ENCODE assay signal across 8 cellular contexts in the genomic region with DNA sequence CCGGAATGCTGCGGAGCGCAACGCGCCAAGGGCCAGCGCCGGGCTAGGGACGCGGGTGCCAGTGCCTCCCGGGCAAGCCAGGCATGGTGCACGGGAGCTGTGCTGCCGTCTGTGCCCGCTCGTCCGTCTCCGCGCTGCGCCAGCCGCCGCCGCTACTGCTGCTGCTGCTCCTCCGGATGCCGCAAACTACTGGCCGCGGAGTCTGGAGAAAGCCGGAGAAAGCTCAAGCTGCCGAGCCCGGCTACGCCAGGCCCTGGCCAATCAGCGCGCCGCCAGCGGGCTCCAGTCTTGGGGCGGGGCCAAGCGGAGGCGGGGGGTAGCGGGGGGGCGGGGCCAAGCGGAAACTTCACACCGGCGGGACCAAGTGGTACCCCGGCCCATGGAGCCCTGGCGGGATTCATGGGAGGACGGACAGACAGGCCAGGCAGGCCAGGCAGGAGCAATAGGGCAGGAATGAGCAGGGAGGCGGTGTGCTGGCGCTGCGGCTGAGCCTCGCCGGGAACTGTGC. TPM values are rescaled to one million over a fixed set of nuclear protein-coding genes. Genes with fewer than 3 reads are reported as not detected.
DNase-seq lines count a peak whose midpoint lies in the region; ATAC-seq, FAIRE-seq and TF ChIP-seq lines count a peak whose summit lies in the region.

A gene with protein sequence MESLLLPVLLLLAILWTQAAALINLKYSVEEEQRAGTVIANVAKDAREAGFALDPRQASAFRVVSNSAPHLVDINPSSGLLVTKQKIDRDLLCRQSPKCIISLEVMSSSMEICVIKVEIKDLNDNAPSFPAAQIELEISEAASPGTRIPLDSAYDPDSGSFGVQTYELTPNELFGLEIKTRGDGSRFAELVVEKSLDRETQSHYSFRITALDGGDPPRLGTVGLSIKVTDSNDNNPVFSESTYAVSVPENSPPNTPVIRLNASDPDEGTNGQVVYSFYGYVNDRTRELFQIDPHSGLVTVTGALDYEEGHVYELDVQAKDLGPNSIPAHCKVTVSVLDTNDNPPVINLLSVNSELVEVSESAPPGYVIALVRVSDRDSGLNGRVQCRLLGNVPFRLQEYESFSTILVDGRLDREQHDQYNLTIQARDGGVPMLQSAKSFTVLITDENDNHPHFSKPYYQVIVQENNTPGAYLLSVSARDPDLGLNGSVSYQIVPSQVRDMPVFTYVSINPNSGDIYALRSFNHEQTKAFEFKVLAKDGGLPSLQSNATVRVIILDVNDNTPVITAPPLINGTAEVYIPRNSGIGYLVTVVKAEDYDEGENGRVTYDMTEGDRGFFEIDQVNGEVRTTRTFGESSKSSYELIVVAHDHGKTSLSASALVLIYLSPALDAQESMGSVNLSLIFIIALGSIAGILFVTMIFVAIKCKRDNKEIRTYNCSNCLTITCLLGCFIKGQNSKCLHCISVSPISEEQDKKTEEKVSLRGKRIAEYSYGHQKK (N-terminal part only) (minus strand): TSS at position 191 of the 508 bp plus-strand sequence. CDS start 1,676 bp downstream, outside the sequence.

- no peaks in the 10 kb centered on the region for H3K9me3 Mint-ChIP-seq in activated naive CD8-positive, alpha-beta T cell (ENCODE audit: low read depth)

- TF ChIP-seq CTCF in MM.1S (IDR thresholded peaks at IDR 0.05; ENCODE audit: low read length) (no peak), heart right ventricle (IDR thresholded peaks at IDR 0.05) (no peak), pancreas (IDR thresholded peaks at IDR 0.05) (no peak)

- no peaks in the 10 kb centered on the region for H4K20me1 ChIP-seq in MM.1S (ENCODE audit: insufficient read depth, low read length)

- no peak within 1 kb of the TSS for H3K9ac ChIP-seq in MM.1S (ENCODE audit: low read length)

- H3K4me1 Mint-ChIP-seq in activated naive CD8-positive, alpha-beta T cell (ENCODE audit: low read depth): peaks cover 24% of the 10 kb centered on the region

- intact Hi-C loops in heart right ventricle (cut with DNase I): loop anchor here in 1 of 10 donors (10.0 kb wide), 1 partner anchor 65 kb away; no protein-coding TSS in a partner anchor
- intact Hi-C loops in pancreas (cut with DNase I): no loop called here

- 0 to 1% methylated on average over 23 to 49 of the region's 49 CpGs for WGBS in heart right ventricle, 2 donors
- WGBS in pancreas, 2 donors: 1 to 38% methylated on average over 47 to 49 of the region's 49 CpGs

- H3K4me3 ChIP-seq in MM.1S (ENCODE audit: low read length) (peak within 1 kb of the TSS; percentile 58), heart right ventricle (peak within 1 kb of the TSS; percentile 32 to 62 (median 45)), pancreas (peak within 1 kb of the TSS in 2 of 4 donors; percentile 17 to 35)

- FAIRE-seq in pancreas (lab: Jason Lieb, UNC): no peak

- H2AFZ ChIP-seq in MM.1S (ENCODE audit: low read length): peak within 1 kb of the TSS; percentile 47; the same call in 1 of the 2 replicates

- peaks cover 24% of the 10 kb centered on the region for H3K27me3 Mint-ChIP-seq in activated naive CD8-positive, alpha-beta T cell

- H3K4me1 ChIP-seq in MM.1S (ENCODE audit: low read length) (no peaks in the 10 kb centered on the region), heart right ventricle (peaks cover 0 to 12% (median 0%) of the 10 kb centered on the region in 9 donors), pancreas (peaks cover 0 to 5% (median 0%) of the 10 kb centered on the region in 3 donors)

- H3K27me3 ChIP-seq in MM.1S (replicated peaks; ENCODE audit: insufficient read depth, low read length): peaks cover 5% of the 10 kb centered on the region
- peaks cover 0 to 91% (median 30%) of the 10 kb centered on the region in 7 donors for H3K27me3 ChIP-seq in heart right ventricle
- H3K27me3 ChIP-seq in pancreas: peaks cover 0 to 65% (median 10%) of the 10 kb centered on the region in 4 donors

- H3K27ac ChIP-seq in MM.1S (ENCODE audit: low read length): no peak within 1 kb of the TSS
- no peak within 1 kb of the TSS for H3K27ac ChIP-seq in heart right ventricle
- no peak within 1 kb of the TSS for H3K27ac ChIP-seq in pancreas

- no peaks in the 10 kb centered on the region for H3K36me3 Mint-ChIP-seq in activated naive CD8-positive, alpha-beta T cell

- H3K9me3 ChIP-seq in MM.1S (replicated peaks; ENCODE audit: insufficient read depth, low read length) (no peaks in the 10 kb centered on the region), heart right ventricle (peaks cover 0 to 19% (median 0%) of the 10 kb centered on the region in 11 donors), pancreas (no peaks in the 10 kb centered on the region)

- H3K9me2 ChIP-seq in MM.1S (replicated peaks; ENCODE audit: insufficient read depth, low read length): no peaks in the 10 kb centered on the region

- peak within 1 kb of the TSS; percentile 74 for H3K4me2 ChIP-seq in MM.1S (ENCODE audit: low read depth, low read length)

- no peaks in the 10 kb centered on the region for H3K36me3 ChIP-seq in MM.1S (replicated peaks; ENCODE audit: insufficient read depth, low read length)
- H3K36me3 ChIP-seq in heart right ventricle: no peaks in the 10 kb centered on the region
- no peaks in the 10 kb centered on the region for H3K36me3 ChIP-seq in pancreas

- ATAC-seq in heart right ventricle: peak; percentile 80 to 92 (median 88)
- peak; percentile 76 to 84 (median 83) for ATAC-seq in pancreas
- ATAC-seq in GM21447 (IDR thresholded peaks at IDR 0.05; ENCODE audit: unreplicated experiment): no peak

- H3K4me3 Mint-ChIP-seq in activated naive CD8-positive, alpha-beta T cell: peak within 1 kb of the TSS; percentile 87

- H3K79me2 ChIP-seq in MM.1S (ENCODE audit: low read length): no peaks in the 10 kb centered on the region

- peak; percentile 71 for DNase-seq in Daoy (ENCODE audit: low read depth)
- peak; percentile 74 for DNase-seq in MM.1S
- DNase-seq in heart right ventricle: peak; percentile 42 to 60
- DNase-seq in pancreas: peak; percentile 26 to 76 (median 46)
- DNase-seq in activated gamma-delta T cell treated with Interleukin-2 at 50 U/mL for 16 hours: no peak
- no peak for DNase-seq in activated CD4-positive, CD25-positive, alpha-beta regulatory T cell treated with anti-CD3 and anti-CD28 coated beads, Interleukin-2, amount 50 U/mL, for 72 hours

- no peaks in the 10 kb centered on the region for H3F3A ChIP-seq in MM.1S (ENCODE audit: insufficient read depth, low read length)

- H3K27ac Mint-ChIP-seq in activated naive CD8-positive, alpha-beta T cell: no peak within 1 kb of the TSS

RNA-seq across cellular contexts. Expression of the gene that starts here (rescaled TPM):
- 0.06 TPM in 1 of 2 replicates, not detected in the other for total RNA-seq in Daoy (2014; rRNA removed; shearing (Covaris generic))
- total RNA-seq in heart right ventricle (1 to 10 TPM in 3 of 10 donors, under 1 TPM in 7; 0.15 to 1.8 (median 0.67) TPM), pancreas (under 1 TPM; 0.14 to 0.44 (median 0.25) TPM)
- polyA plus RNA-seq in heart right ventricle (under 1 TPM; 0.16 to 0.29 TPM), pancreas (under 1 TPM; 0.08 to 0.14 TPM)

Comparison
In these comparisons a context has a peak if more than half of its experiments do, and no peak if none do; other contexts are left out.
1. Peak in DNase-seq in Daoy; RNA of the gene not detected or under 1 TPM.
2. Peak in DNase-seq and ATAC-seq in pancreas; RNA of the gene not detected or under 1 TPM.
3. DNase-seq: peak in MM.1S (single experiment) and heart right ventricle (2 of 2); none in activated gamma-delta T cell treated with Interleukin-2 at 50 U/mL for 16 hours (single experiment) and activated CD4-positive, CD25-positive, alpha-beta regulatory T cell treated with anti-CD3 and anti-CD28 coated beads, Interleukin-2, amount 50 U/mL, for 72 hours (single experiment).